10 cellular contexts compared by ENCODE assay signal in the genomic region with DNA sequence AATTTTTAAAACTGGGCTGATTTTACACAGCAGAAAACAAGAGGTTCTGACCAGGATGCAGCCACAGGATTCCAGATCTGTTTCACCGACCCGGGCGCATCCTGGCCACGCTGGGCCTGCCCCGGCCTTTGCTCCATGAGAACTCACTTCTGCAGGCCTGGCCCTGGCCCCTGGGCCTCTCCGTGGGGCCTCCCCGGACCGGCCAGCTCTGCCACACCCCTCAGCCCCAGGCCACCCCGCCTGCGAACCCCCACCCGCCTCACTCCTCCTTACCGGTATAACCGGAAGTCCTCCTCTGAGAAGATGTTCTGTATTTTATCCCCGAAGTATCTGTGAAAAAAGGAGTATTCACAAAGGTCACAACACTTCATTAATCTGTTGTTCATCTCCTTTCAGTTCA. TPM values are rescaled to one million over a fixed set of nuclear protein-coding genes. Genes with fewer than 3 reads are reported as not detected.
"Had no signal": no experiment of that assay in that cellular context is flagged by ENCODE, and none has a peak within 500 bp of the region (broad histone marks: within the 10 kb centered on the region; RNA-seq: fewer than 3 reads in every experiment).

No MANE protein-coding gene starts in this region.

- H3K4me3 ChIP-seq: GM23248, HAP-1, K562 had no signal

- H3K4me1 ChIP-seq: HAP-1 had no signal

- H3K9me3 ChIP-seq: HAP-1 had no signal

- DNase-seq: GM23248, GOT3, H7, HFFc6, IMR-90 had no signal

- H3K36me3 ChIP-seq: HAP-1 had no signal

- H3K27ac ChIP-seq: GM23248 had no signal

- H2AFZ ChIP-seq: GM23248 had no signal

- H3K4me3 Mint-ChIP-seq: HFFc6 had no signal

- ATAC-seq: HCT116, K562 had no signal

- H3K27ac Mint-ChIP-seq: HFFc6 had no signal

- H3K9me3 Mint-ChIP-seq: HFFc6 had no signal

RNA-seq across cellular contexts. Expression of a gene that starts 33.5 kb away (rescaled TPM):
- total RNA-seq: GM23248, H4, H7, HFFc6, HT-29, IMR-90 had no signal

RNA-seq across cellular contexts. Expression of a gene that starts 46.0 kb away (rescaled TPM):
- total RNA-seq: GM23248 had no signal
